In genomic region chr14:94138256-94138655, GRCh38 we compare ENCODE assay signal across 17 cellular contexts.
"Had no signal": no experiment of that assay in that cellular context is flagged by ENCODE, and none has a peak within 500 bp of the region (broad histone marks: within the 10 kb centered on the region; RNA-seq: fewer than 3 reads in every experiment).

No MANE protein-coding gene starts in this region.

- H3K4me3 ChIP-seq: dorsolateral prefrontal cortex, prostate gland, tibial artery, vagina had no signal

- H3K27me3 ChIP-seq: dorsolateral prefrontal cortex, vagina had no signal

- H3K27ac ChIP-seq: dorsolateral prefrontal cortex, prostate gland, tibial artery, vagina had no signal

- H3K36me3 ChIP-seq: prostate gland, tibial artery, vagina had no signal

- DNase-seq: activated CD4-positive, alpha-beta memory T cell treated with anti-CD3 and anti-CD28 coated beads, Interleukin-2, amount 10 ng/mL, durations not matched to agents 7 days and 5 days; activated CD4-positive, alpha-beta T cell treated with anti-CD3 and anti-CD28 coated beads for 4 hours; activated effector memory CD4-positive, alpha-beta T cell treated with Interleukin-2 at 50 U/mL for 16 hours; activated naive CD4-positive, alpha-beta T cell treated with anti-CD3 and anti-CD28 coated beads, Interleukin-2, amount 50 U/mL, for 16 hours; activated T-cell treated with anti-CD3 and anti-CD28 coated beads, Interleukin-2, amount 50 U/mL, for 24 hours; dorsolateral prefrontal cortex; erythroblast; occipital lobe; right cardiac atrium; small intestine; stimulated activated CD4-positive, alpha-beta T cell treated with anti-CD3 and anti-CD28 coated beads, Interleukin-4, amount 100 ng/mL, for 24 hours; stimulated activated naive CD4-positive, alpha-beta T cell; tibial artery had no signal

- H3K9me3 ChIP-seq: prostate gland, vagina had no signal

- FAIRE-seq: astrocyte, small intestine had no signal

- ATAC-seq: natural killer cell treated with Interleukin-12 subunit alpha and Interleukin-12 subunit beta and Interleukin-15 and Interleukin-18, amount 100 ng/mL, for 72 hours; right cardiac atrium had no signal

- H3K4me1 ChIP-seq: prostate gland, vagina had no signal
